1 cellular context compared by ENCODE assay signal in the genomic region with DNA sequence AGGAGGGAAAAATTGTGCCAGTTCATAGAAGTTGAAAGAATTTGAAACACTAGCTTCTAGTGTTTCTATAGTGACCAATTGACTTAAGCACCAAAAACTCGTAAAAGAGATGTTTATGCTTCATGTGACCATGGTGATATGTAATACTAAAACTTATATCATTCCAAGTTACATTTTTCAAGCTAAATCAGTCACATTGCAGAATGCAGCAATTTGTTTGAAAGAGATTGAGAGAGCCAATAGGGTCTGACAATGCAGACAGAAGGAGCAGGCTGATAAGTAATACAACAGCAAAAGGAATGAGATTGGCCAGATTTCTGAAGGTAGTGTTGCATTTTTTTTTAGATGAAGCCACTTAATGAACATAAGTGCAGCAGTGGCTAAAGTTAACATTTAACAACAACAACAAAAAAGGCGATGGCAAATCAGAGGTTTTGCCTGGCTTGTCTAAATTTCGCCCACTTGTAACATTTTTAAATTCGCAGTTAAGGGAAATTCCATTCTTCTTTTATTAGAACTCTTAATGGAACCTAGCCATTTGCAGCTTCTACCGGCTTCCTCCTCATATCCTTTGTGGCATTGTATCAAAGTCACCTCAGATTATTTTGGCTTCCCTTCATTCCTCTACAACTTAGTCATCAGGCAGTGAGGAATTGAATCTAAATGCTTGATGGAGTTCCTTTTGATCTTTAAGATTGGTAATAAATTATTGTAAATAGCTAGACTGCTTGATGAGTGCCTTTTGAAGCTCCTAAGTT.
TF ChIP-seq lines count a peak whose summit lies in the region.

No MANE protein-coding gene starts in this region.

TF ChIP-seq in K562, 482 proteins besides CTCF, POLR2A, EP300 and RAD21 (continued from another document):
- TF ChIP-seq, protein P1, sequence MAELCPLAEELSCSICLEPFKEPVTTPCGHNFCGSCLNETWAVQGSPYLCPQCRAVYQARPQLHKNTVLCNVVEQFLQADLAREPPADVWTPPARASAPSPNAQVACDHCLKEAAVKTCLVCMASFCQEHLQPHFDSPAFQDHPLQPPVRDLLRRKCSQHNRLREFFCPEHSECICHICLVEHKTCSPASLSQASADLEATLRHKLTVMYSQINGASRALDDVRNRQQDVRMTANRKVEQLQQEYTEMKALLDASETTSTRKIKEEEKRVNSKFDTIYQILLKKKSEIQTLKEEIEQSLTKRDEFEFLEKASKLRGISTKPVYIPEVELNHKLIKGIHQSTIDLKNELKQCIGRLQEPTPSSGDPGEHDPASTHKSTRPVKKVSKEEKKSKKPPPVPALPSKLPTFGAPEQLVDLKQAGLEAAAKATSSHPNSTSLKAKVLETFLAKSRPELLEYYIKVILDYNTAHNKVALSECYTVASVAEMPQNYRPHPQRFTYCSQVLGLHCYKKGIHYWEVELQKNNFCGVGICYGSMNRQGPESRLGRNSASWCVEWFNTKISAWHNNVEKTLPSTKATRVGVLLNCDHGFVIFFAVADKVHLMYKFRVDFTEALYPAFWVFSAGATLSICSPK (IDR thresholded peaks at IDR 0.05; ENCODE audit: borderline replicate concordance), result no peak
- TF ChIP-seq, protein P2, sequence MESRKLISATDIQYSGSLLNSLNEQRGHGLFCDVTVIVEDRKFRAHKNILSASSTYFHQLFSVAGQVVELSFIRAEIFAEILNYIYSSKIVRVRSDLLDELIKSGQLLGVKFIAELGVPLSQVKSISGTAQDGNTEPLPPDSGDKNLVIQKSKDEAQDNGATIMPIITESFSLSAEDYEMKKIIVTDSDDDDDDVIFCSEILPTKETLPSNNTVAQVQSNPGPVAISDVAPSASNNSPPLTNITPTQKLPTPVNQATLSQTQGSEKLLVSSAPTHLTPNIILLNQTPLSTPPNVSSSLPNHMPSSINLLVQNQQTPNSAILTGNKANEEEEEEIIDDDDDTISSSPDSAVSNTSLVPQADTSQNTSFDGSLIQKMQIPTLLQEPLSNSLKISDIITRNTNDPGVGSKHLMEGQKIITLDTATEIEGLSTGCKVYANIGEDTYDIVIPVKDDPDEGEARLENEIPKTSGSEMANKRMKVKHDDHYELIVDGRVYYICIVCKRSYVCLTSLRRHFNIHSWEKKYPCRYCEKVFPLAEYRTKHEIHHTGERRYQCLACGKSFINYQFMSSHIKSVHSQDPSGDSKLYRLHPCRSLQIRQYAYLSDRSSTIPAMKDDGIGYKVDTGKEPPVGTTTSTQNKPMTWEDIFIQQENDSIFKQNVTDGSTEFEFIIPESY (CRISPR knock-in tag; IDR thresholded peaks at IDR 0.05), result no peak
- TF ChIP-seq SPI1 (IDR thresholded peaks at IDR 0.05; ENCODE audit: borderline replicate concordance, low read depth, low read length) (no peak), CSDE1 (IDR thresholded peaks at IDR 0.05) (no peak)
